In genomic region chr5:74903165-74903787, GRCh38 we compare ENCODE assay signal across 2 cellular contexts.
TF ChIP-seq lines count a peak whose summit lies in the region.

No MANE protein-coding gene starts in this region.

TF ChIP-seq in GM12891, 5 proteins besides CTCF, POLR2A, EP300 and RAD21:
- TF ChIP-seq SPI1 (IDR thresholded peaks at IDR 0.05; ENCODE audit: low read depth, low read length) (0 out of 2 replicates have a peak, but pooled peaks have one; percentile 4), PAX5 (IDR thresholded peaks at IDR 0.05; ENCODE audit: insufficient read depth, low read length, severe bottlenecking) (no peak)

TF ChIP-seq in H1, 55 proteins besides CTCF, POLR2A, EP300 and RAD21 (continued from another document):
- TF ChIP-seq KDM4A (IDR thresholded peaks at IDR 0.05; ENCODE audit: low read depth, low read length, severe bottlenecking) (no peak), SIN3A (conservative IDR thresholded peaks at IDR 0.05 in 1 of 2, IDR thresholded peaks at IDR 0.05 in 1 of 2; ENCODE audit: low read depth in 1 of 2, low read length in 2 of 2) (0 out of 4 replicates have a peak, but pooled peaks of 1 of the 2 experiments have one; percentile 22), MAX (IDR thresholded peaks at IDR 0.05) (peak; percentile 45; the same call in 1 of the 2 replicates), RFX5 (IDR thresholded peaks at IDR 0.05; ENCODE audit: borderline replicate concordance, low read depth, low read length) (peak; percentile 99), POLR2AphosphoS5 (IDR thresholded peaks at IDR 0.05; ENCODE audit: low read depth, low read length) (no peak)
TF ChIP-seq in H1: peak in this region for 5.
